In genomic region chr12:121209221-121209620, GRCh38 we compare ENCODE assay signal across 8 cellular contexts. TPM values are rescaled to one million over a fixed set of nuclear protein-coding genes. Genes with fewer than 3 reads are reported as not detected.
A peak's percentile ranks its signal among the peaks of the same experiment; 100 is the strongest.
DNase-seq lines count a peak whose midpoint lies in the region; ATAC-seq and TF ChIP-seq lines count a peak whose summit lies in the region.

No MANE protein-coding gene starts in this region.

- POLR2A ChIA-PET in activated CD8-positive, alpha-beta T cell treated with anti-CD3 and anti-CD28 coated beads for 36 hours (lab: Charles Lee): interaction anchor here (1.2 kb wide), 1 partner anchor 13 kb away, joined by 3 read pairs; no protein-coding TSS in a partner anchor

- ATAC-seq in activated CD8-positive, alpha-beta T cell treated with anti-CD3 and anti-CD28 coated beads for 36 hours: no peak
- ATAC-seq in HG02678 (IDR thresholded peaks at IDR 0.05; ENCODE audit: unreplicated experiment): no peak
- ATAC-seq in omental fat pad (ENCODE audit: low FRiP score): no peak

- peaks cover 16% of the 10 kb centered on the region for H3K4me1 Mint-ChIP-seq in activated naive CD4-positive, alpha-beta T cell treated with anti-CD3 and anti-CD28 coated beads for 36 hours (ENCODE audit: low read depth)
- peaks cover 29% of the 10 kb centered on the region for H3K4me1 Mint-ChIP-seq in activated CD8-positive, alpha-beta T cell treated with anti-CD3 and anti-CD28 coated beads for 36 hours (ENCODE audit: low read depth)
- peaks cover 5% of the 10 kb centered on the region for H3K4me1 Mint-ChIP-seq in mesothelial cell of epicardium

- H3K4me3 Mint-ChIP-seq in activated naive CD4-positive, alpha-beta T cell treated with anti-CD3 and anti-CD28 coated beads for 36 hours: peak overlapping the region; percentile 81
- H3K4me3 Mint-ChIP-seq in activated CD8-positive, alpha-beta T cell treated with anti-CD3 and anti-CD28 coated beads for 36 hours: peak overlapping the region; percentile 74
- peak overlapping the region; percentile 56 for H3K4me3 Mint-ChIP-seq in mesothelial cell of epicardium

- no peaks in the 10 kb centered on the region for H3K9me3 Mint-ChIP-seq in activated naive CD4-positive, alpha-beta T cell treated with anti-CD3 and anti-CD28 coated beads for 36 hours
- no peaks in the 10 kb centered on the region for H3K9me3 Mint-ChIP-seq in activated CD8-positive, alpha-beta T cell treated with anti-CD3 and anti-CD28 coated beads for 36 hours
- H3K9me3 Mint-ChIP-seq in mesothelial cell of epicardium: no peaks in the 10 kb centered on the region

- H3K27me3 ChIP-seq in tibial artery: no peaks in the 10 kb centered on the region

- peak overlapping the region; percentile 68 to 71 for H3K4me3 ChIP-seq in tibial artery

- CTCF ChIA-PET in activated naive CD4-positive, alpha-beta T cell treated with anti-CD3 and anti-CD28 coated beads for 36 hours (lab: Charles Lee): no interaction called here
- CTCF ChIA-PET in activated CD8-positive, alpha-beta T cell treated with anti-CD3 and anti-CD28 coated beads for 36 hours (lab: Charles Lee): no interaction called here

- H3K27me3 Mint-ChIP-seq in activated naive CD4-positive, alpha-beta T cell treated with anti-CD3 and anti-CD28 coated beads for 36 hours (ENCODE audit: low read depth): no peaks in the 10 kb centered on the region
- no peaks in the 10 kb centered on the region for H3K27me3 Mint-ChIP-seq in activated CD8-positive, alpha-beta T cell treated with anti-CD3 and anti-CD28 coated beads for 36 hours
- no peaks in the 10 kb centered on the region for H3K27me3 Mint-ChIP-seq in mesothelial cell of epicardium (ENCODE audit: low read depth)

- peak overlapping the region; percentile 80 to 89 for H3K27ac ChIP-seq in tibial artery

- intact Hi-C loops in activated naive CD4-positive, alpha-beta T cell treated with anti-CD3 and anti-CD28 coated beads for 36 hours (cut with micrococcal nuclease): loop anchor here (1.0 kb wide), 1 partner anchor 149 kb away; no protein-coding TSS in a partner anchor
- intact Hi-C loops in activated CD8-positive, alpha-beta T cell treated with anti-CD3 and anti-CD28 coated beads for 36 hours (cut with micrococcal nuclease): no loop called here
- intact Hi-C loops in tibial artery (cut with DNase I; ENCODE audit: low total_unique reads): no loop called here

- H3K9me3 ChIP-seq in tibial artery: no peaks in the 10 kb centered on the region

- peak overlapping the region; percentile 50 for H3K27ac Mint-ChIP-seq in activated naive CD4-positive, alpha-beta T cell treated with anti-CD3 and anti-CD28 coated beads for 36 hours
- peak overlapping the region; percentile 81 for H3K27ac Mint-ChIP-seq in activated CD8-positive, alpha-beta T cell treated with anti-CD3 and anti-CD28 coated beads for 36 hours
- no peak overlapping the region for H3K27ac Mint-ChIP-seq in mesothelial cell of epicardium

- no peak for TF ChIP-seq CTCF in activated CD8-positive, alpha-beta T cell treated with anti-CD3 and anti-CD28 coated beads for 36 hours (IDR thresholded peaks at IDR 0.05)
- TF ChIP-seq CTCF in mesothelial cell of epicardium (IDR thresholded peaks at IDR 0.05; ENCODE audit: unreplicated experiment) (no peak), tibial artery (IDR thresholded peaks at IDR 0.05) (no peak), omental fat pad (IDR thresholded peaks at IDR 0.05) (no peak)

- peaks cover 0 to 14% (median 11%) of the 10 kb centered on the region in 4 donors for H3K4me1 ChIP-seq in tibial artery

- H3K36me3 Mint-ChIP-seq in activated naive CD4-positive, alpha-beta T cell treated with anti-CD3 and anti-CD28 coated beads for 36 hours (ENCODE audit: low read depth): peaks cover 6% of the 10 kb centered on the region
- peaks cover 5% of the 10 kb centered on the region for H3K36me3 Mint-ChIP-seq in activated CD8-positive, alpha-beta T cell treated with anti-CD3 and anti-CD28 coated beads for 36 hours (ENCODE audit: low read depth)
- peaks cover 1% of the 10 kb centered on the region for H3K36me3 Mint-ChIP-seq in mesothelial cell of epicardium

- H3K36me3 ChIP-seq in tibial artery: no peaks in the 10 kb centered on the region

- DNase-seq in activated naive CD4-positive, alpha-beta T cell treated with anti-CD3 and anti-CD28 coated beads for 36 hours: no peak
- DNase-seq in activated naive CD4-positive, alpha-beta T cell treated with Interleukin-2 at 50 U/mL for 16 hours: no peak
- no peak for DNase-seq in activated CD8-positive, alpha-beta T cell treated with anti-CD3 and anti-CD28 coated beads for 36 hours
- DNase-seq in mesothelial cell of epicardium (ENCODE audit: low spot score in 2 of 2, unreplicated experiment in 2 of 2): no peak
- no peak for DNase-seq in tibial artery
- DNase-seq in NCI-H82 treated with DMSO at 0.1 percent for 48 hours (lab: John Stamatoyannopoulos, UW; ENCODE audit: unreplicated experiment): no peak
- DNase-seq in omental fat pad (ENCODE audit: low spot score): no peak

RNA-seq across cellular contexts. Expression of gene P2RX4, which starts 0.7 kb away (rescaled TPM):
- 10 to 100 TPM; 14.2 to 18.0 TPM for total RNA-seq in activated naive CD4-positive, alpha-beta T cell treated with anti-CD3 and anti-CD28 coated beads for 36 hours
- 10 to 100 TPM; 12.2 to 15.1 TPM for total RNA-seq in activated CD8-positive, alpha-beta T cell treated with anti-CD3 and anti-CD28 coated beads for 36 hours
- total RNA-seq in mesothelial cell of epicardium (19.3 to 25.6 TPM (median 23.4 TPM) in 3 replicates), omental fat pad (100 to 1,000 TPM in 1 of 4 donors, 10 to 100 TPM in 3; 46.3 to 107 (median 65.3) TPM)
